Comparison of ENCODE assay signal across 21 cellular contexts in genomic region chr5:93593476-93594060, GRCh38. TPM values are rescaled to one million over a fixed set of nuclear protein-coding genes. Genes with fewer than 3 reads are reported as not detected.
A peak's percentile ranks its signal among the peaks of the same experiment; 100 is the strongest.
DNase-seq lines count a peak whose midpoint lies in the region; ATAC-seq, FAIRE-seq and TF ChIP-seq lines count a peak whose summit lies in the region.
"Had no signal": no experiment of that assay in that cellular context is flagged by ENCODE, and none has a peak within 500 bp of the region (broad histone marks: within the 10 kb centered on the region; RNA-seq: fewer than 3 reads in every experiment).

No MANE protein-coding gene starts in this region.

- H3F3A ChIP-seq in GM23338 (replicated peaks; ENCODE audit: low read depth) (peaks cover 51% of the 10 kb centered on the region), GM23248 (ENCODE audit: insufficient read depth) (no peaks in the 10 kb centered on the region)

- no peak overlapping the region for H3K27ac Mint-ChIP-seq in GM23338
- no peak overlapping the region for H3K27ac Mint-ChIP-seq in astrocyte (ENCODE audit: unreplicated experiment)
- H3K27ac Mint-ChIP-seq: activated CD4-positive, alpha-beta memory T cell treated with anti-CD3 and anti-CD28 coated beads, Interleukin-2, amount 10 ng/mL, durations not matched to agents 7 days and 5 days; activated naive CD8-positive, alpha-beta T cell treated with anti-CD3 and anti-CD28 coated beads, Interleukin-2, amount 10 ng/mL, durations not matched to agents 7 days and 5 days; stimulated activated naive CD8-positive, alpha-beta T cell treated with anti-CD3 and anti-CD28 coated beads, Interleukin-15, Interleukin-2, amounts not matched to agents 100 ng/mL and 50 ng/mL, for 24 hours had no signal

- peaks cover 53% of the 10 kb centered on the region for H4K20me1 ChIP-seq in GM23338 (replicated peaks; ENCODE audit: insufficient read depth)
- peaks cover 36% of the 10 kb centered on the region for H4K20me1 ChIP-seq in astrocyte (ENCODE audit: insufficient read depth, low read length)
- no peaks in the 10 kb centered on the region for H4K20me1 ChIP-seq in GM23248 (ENCODE audit: insufficient read depth)

- H3K4me3 Mint-ChIP-seq in GM23338 (peak overlapping the region; percentile 28; the same call in 1 of the 3 replicates), astrocyte (ENCODE audit: unreplicated experiment) (no peak overlapping the region)
- H3K4me3 Mint-ChIP-seq: activated CD4-positive, alpha-beta memory T cell treated with anti-CD3 and anti-CD28 coated beads, Interleukin-2, amount 10 ng/mL, durations not matched to agents 7 days and 5 days; activated naive CD8-positive, alpha-beta T cell treated with anti-CD3 and anti-CD28 coated beads, Interleukin-2, amount 10 ng/mL, durations not matched to agents 7 days and 5 days; stimulated activated naive CD8-positive, alpha-beta T cell treated with anti-CD3 and anti-CD28 coated beads, Interleukin-15, Interleukin-2, amounts not matched to agents 100 ng/mL and 50 ng/mL, for 24 hours; T-cell had no signal

- no peak for FAIRE-seq in astrocyte (lab: Jason Lieb, UNC)

- no peak for TF ChIP-seq CTCF in GM23338 (conservative IDR thresholded peaks at IDR 0.05; ENCODE audit: low read depth in 2 of 2)
- no peak for TF ChIP-seq CTCF in astrocyte (IDR thresholded peaks at IDR 0.05; ENCODE audit: insufficient read depth, low read depth, low read length)

- H3K9me2 ChIP-seq in GM23338 (ENCODE audit: insufficient read depth): no peaks in the 10 kb centered on the region
- no peaks in the 10 kb centered on the region for H3K9me2 ChIP-seq in GM23248 (ENCODE audit: insufficient read depth)

- H3K36me3 Mint-ChIP-seq in GM23338 (ENCODE audit: low read depth) (no peaks in the 10 kb centered on the region; the same call in 2 of the 3 replicates), astrocyte (ENCODE audit: low read depth, unreplicated experiment) (peaks cover 17% of the 10 kb centered on the region)

- peak overlapping the region; percentile 31; the same call in 1 of the 2 replicates for H3K4me3 ChIP-seq in GM23338
- H3K4me3 ChIP-seq in astrocyte (ENCODE audit: insufficient read depth, low read depth, low read length): no peak overlapping the region
- peak overlapping the region; percentile 17; the same call in 1 of the 2 replicates for H3K4me3 ChIP-seq in iPS-18c (ENCODE audit: insufficient read depth, low read depth, low read length)
- H3K4me3 ChIP-seq in GM23248: no peak overlapping the region

- H3K9ac ChIP-seq in astrocyte (ENCODE audit: low read length) (peak overlapping the region; percentile 67), GM23248 (no peak overlapping the region)
- H3K9ac ChIP-seq: KMS-11 had no signal

- H3K9me3 Mint-ChIP-seq in GM23338: peaks cover 4% of the 10 kb centered on the region; the same call in 2 of the 3 replicates
- H3K9me3 Mint-ChIP-seq in astrocyte (ENCODE audit: unreplicated experiment): peaks cover 40% of the 10 kb centered on the region
- H3K9me3 Mint-ChIP-seq: stimulated activated naive CD8-positive, alpha-beta T cell treated with anti-CD3 and anti-CD28 coated beads, Interleukin-15, Interleukin-2, amounts not matched to agents 100 ng/mL and 50 ng/mL, for 24 hours had no signal

- H3K9me3 ChIP-seq in astrocyte (ENCODE audit: insufficient read depth, low read depth, low read length) (no peaks in the 10 kb centered on the region), iPS-18c (ENCODE audit: control insufficient read depth, insufficient read depth, low read length) (peaks cover 4% of the 10 kb centered on the region), GM23248 (ENCODE audit: low read depth) (no peaks in the 10 kb centered on the region)

- 87 to 89% methylated on average over 28 of the region's 28 CpGs for WGBS in GM23248 (ENCODE audit: low coverage in 1 of 2, low lambda C conversion rate in 2 of 2, missing lambda C conversion rate in 2 of 2), 2 experiments

- H3K4me1 ChIP-seq in GM23338 (ENCODE audit: insufficient read depth): peaks cover 44% of the 10 kb centered on the region
- H3K4me1 ChIP-seq in astrocyte (ENCODE audit: insufficient read depth, low read length): peaks cover 52% of the 10 kb centered on the region
- 0 out of 2 replicates have a peak, but pooled peaks cover 3% of the 10 kb centered on the region for H3K4me1 ChIP-seq in GM23248 (ENCODE audit: insufficient read depth)

- H3K79me2 ChIP-seq in GM23338 (replicated peaks; ENCODE audit: insufficient read depth): no peaks in the 10 kb centered on the region
- H3K79me2 ChIP-seq in astrocyte (ENCODE audit: insufficient read depth, low read length): peaks cover 71% of the 10 kb centered on the region
- peaks cover 32% of the 10 kb centered on the region for H3K79me2 ChIP-seq in GM23248 (ENCODE audit: insufficient read depth)

- H3K4me2 ChIP-seq in GM23338 (peak overlapping the region; percentile 68), astrocyte (ENCODE audit: low read length) (peak overlapping the region; percentile 75), GM23248 (ENCODE audit: unreplicated experiment) (no peak overlapping the region)
- H3K4me2 ChIP-seq: KMS-11 had no signal

- DNase-seq in GM23338 (ENCODE audit: low spot score): peak; percentile 62
- DNase-seq in astrocyte (ENCODE audit: low read depth): no peak
- DNase-seq in retina: peak; percentile 68
- no peak for DNase-seq in amygdala (lab: John Stamatoyannopoulos, UW)
- DNase-seq in GM23248: no peak
- no peak for DNase-seq in stimulated activated naive CD4-positive, alpha-beta T cell treated with Interleukin-2 at 50 U/mL for 16 hours (lab: John Stamatoyannopoulos, UW)
- DNase-seq in HPDE6-E6E7 (ENCODE audit: extremely low spot score): no peak
- DNase-seq: activated CD4-positive, alpha-beta memory T cell treated with anti-CD3 and anti-CD28 coated beads, Interleukin-2, amount 10 ng/mL, durations not matched to agents 7 days and 5 days; activated naive CD8-positive, alpha-beta T cell treated with anti-CD3 and anti-CD28 coated beads, Interleukin-2, amount 10 ng/mL, durations not matched to agents 7 days and 5 days; activated T-cell treated with anti-CD3 and anti-CD28 coated beads, Interleukin-2, amount 50 U/mL, for 48 hours; central memory CD4-positive, alpha-beta T cell; GOT3; hippocampal formation; left cardiac atrium; midbrain; NCI-H2081; SHP77; T-cell had no signal

- ATAC-seq in GM23338: peak; percentile 6
- ATAC-seq: left cardiac atrium, T-cell had no signal

- H3K27ac ChIP-seq in GM23338 (ENCODE audit: low read depth) (no peak overlapping the region), astrocyte (ENCODE audit: low read depth, low read length) (peak overlapping the region; percentile 55), GM23248 (no peak overlapping the region)
- H3K27ac ChIP-seq: KMS-11 had no signal

- in situ Hi-C loops in GM23248 (cut with MboI): loop anchor here (25.0 kb wide), 1 partner anchor 1281 kb away; no protein-coding TSS in a partner anchor

- H3K36me3 ChIP-seq in GM23338 (ENCODE audit: insufficient read depth) (no peaks in the 10 kb centered on the region; the same call in 1 of the 2 replicates), astrocyte (ENCODE audit: insufficient read depth, low read length) (peaks cover 17% of the 10 kb centered on the region), GM23248 (ENCODE audit: low read depth) (peaks cover 11% of the 10 kb centered on the region)

- no peak overlapping the region for H2AFZ ChIP-seq in GM23338
- H2AFZ ChIP-seq in astrocyte (ENCODE audit: low read depth, low read length): no peak overlapping the region
- H2AFZ ChIP-seq in GM23248: no peak overlapping the region

- H3K4me1 Mint-ChIP-seq in GM23338: peaks cover 33% of the 10 kb centered on the region
- H3K4me1 Mint-ChIP-seq in astrocyte (ENCODE audit: low read depth, unreplicated experiment): no peaks in the 10 kb centered on the region

- H3K27me3 Mint-ChIP-seq in GM23338 (ENCODE audit: insufficient read depth, low read depth, poor library complexity) (peaks cover 36% of the 10 kb centered on the region), astrocyte (ENCODE audit: low read depth, unreplicated experiment) (peaks cover 82% of the 10 kb centered on the region)

- H3K27me3 ChIP-seq in GM23338 (ENCODE audit: insufficient read depth): peaks cover 100% of the 10 kb centered on the region
- no peaks in the 10 kb centered on the region for H3K27me3 ChIP-seq in astrocyte (ENCODE audit: insufficient read depth, low read length)
- H3K27me3 ChIP-seq in GM23248 (replicated peaks; ENCODE audit: insufficient read depth): no peaks in the 10 kb centered on the region; the same call in none of the 2 replicates

TF ChIP-seq in GM23338, 12 proteins besides CTCF, POLR2A, EP300 and RAD21 (continues in another document):
- TF ChIP-seq POLR2AphosphoS5 (IDR thresholded peaks at IDR 0.05; ENCODE audit: low read depth): no peak
- TF ChIP-seq ETS1 (IDR thresholded peaks at IDR 0.05): no peak
- no peak for TF ChIP-seq ZNF114 (CRISPR knock-in tag; IDR thresholded peaks at IDR 0.05)
- no peak for TF ChIP-seq NANOG (IDR thresholded peaks at IDR 0.05; ENCODE audit: borderline replicate concordance)
- no peak for TF ChIP-seq CREB1 (CRISPR knock-in tag; IDR thresholded peaks at IDR 0.05; ENCODE audit: low read depth)
- TF ChIP-seq EZH2 (IDR thresholded peaks at IDR 0.05; ENCODE audit: low read depth, unreplicated experiment): peak; percentile 93
- TF ChIP-seq STAT1 (IDR thresholded peaks at IDR 0.05; ENCODE audit: unreplicated experiment): no peak

RNA-seq across cellular contexts. Expression of gene NR2F1, which starts 10.5 kb away (rescaled TPM):
- not detected in 2 replicates for total RNA-seq in GM23338 (2014; rRNA removed; shearing (Covaris generic))
- polyA plus RNA-seq in GM23338 (2016; fragmentation: Nextera tagmentation; extraction: Ambion mirVana) (not detected in 2 replicates), GM23248 (2016; fragmentation: Nextera tagmentation; extraction: Ambion mirVana) (4.5 and 5.6 TPM in 2 replicates)
- 4.3 and 5.1 TPM in 2 replicates for total RNA-seq in astrocyte
- 14.3 and 17.1 TPM in 2 replicates for total RNA-seq in GM23248 (2014; rRNA removed; shearing (Covaris generic))
- total RNA-seq: activated CD4-positive, alpha-beta memory T cell treated with anti-CD3 and anti-CD28 coated beads, Interleukin-2, amount 10 ng/mL, durations not matched to agents 7 days and 5 days; activated naive CD8-positive, alpha-beta T cell treated with anti-CD3 and anti-CD28 coated beads, Interleukin-2, amount 10 ng/mL, durations not matched to agents 7 days and 5 days had no signal

RNA-seq across cellular contexts. Expression of gene NR2F1-AS1, which starts 12.5 kb away (rescaled TPM):
- 0.59 and 3.0 TPM in 2 replicates for total RNA-seq in GM23338 (2014; rRNA removed; shearing (Covaris generic))
- polyA plus RNA-seq in GM23338 (2016; fragmentation: Nextera tagmentation; extraction: Ambion mirVana) (4.5 and 9.2 TPM in 2 replicates), GM23248 (2016; fragmentation: Nextera tagmentation; extraction: Ambion mirVana) (33.7 and 36.0 TPM in 2 replicates)
- total RNA-seq in astrocyte: 6.9 and 7.3 TPM in 2 replicates
- 8.3 and 13.4 TPM in 2 replicates for total RNA-seq in GM23248 (2014; rRNA removed; shearing (Covaris generic))
- total RNA-seq: activated CD4-positive, alpha-beta memory T cell treated with anti-CD3 and anti-CD28 coated beads, Interleukin-2, amount 10 ng/mL, durations not matched to agents 7 days and 5 days; activated naive CD8-positive, alpha-beta T cell treated with anti-CD3 and anti-CD28 coated beads, Interleukin-2, amount 10 ng/mL, durations not matched to agents 7 days and 5 days; T-cell had no signal

Comparison
In these comparisons a context has a peak if more than half of its experiments do, and no peak if none do; other contexts are left out.
1. DNase-seq: peak in GM23338 (single experiment) and retina (single experiment); none in astrocyte (single experiment), amygdala (0 of 56), GM23248 (single experiment), stimulated activated naive CD4-positive, alpha-beta T cell treated with Interleukin-2 at 50 U/mL for 16 hours (single experiment) and HPDE6-E6E7 (single experiment).
2. H3K4me3 ChIP-seq: peak in GM23338 (single experiment) and iPS-18c (single experiment); none in astrocyte (single experiment) and GM23248 (single experiment).